Comparison of ENCODE assay signal across 1 cellular context in the genomic region with DNA sequence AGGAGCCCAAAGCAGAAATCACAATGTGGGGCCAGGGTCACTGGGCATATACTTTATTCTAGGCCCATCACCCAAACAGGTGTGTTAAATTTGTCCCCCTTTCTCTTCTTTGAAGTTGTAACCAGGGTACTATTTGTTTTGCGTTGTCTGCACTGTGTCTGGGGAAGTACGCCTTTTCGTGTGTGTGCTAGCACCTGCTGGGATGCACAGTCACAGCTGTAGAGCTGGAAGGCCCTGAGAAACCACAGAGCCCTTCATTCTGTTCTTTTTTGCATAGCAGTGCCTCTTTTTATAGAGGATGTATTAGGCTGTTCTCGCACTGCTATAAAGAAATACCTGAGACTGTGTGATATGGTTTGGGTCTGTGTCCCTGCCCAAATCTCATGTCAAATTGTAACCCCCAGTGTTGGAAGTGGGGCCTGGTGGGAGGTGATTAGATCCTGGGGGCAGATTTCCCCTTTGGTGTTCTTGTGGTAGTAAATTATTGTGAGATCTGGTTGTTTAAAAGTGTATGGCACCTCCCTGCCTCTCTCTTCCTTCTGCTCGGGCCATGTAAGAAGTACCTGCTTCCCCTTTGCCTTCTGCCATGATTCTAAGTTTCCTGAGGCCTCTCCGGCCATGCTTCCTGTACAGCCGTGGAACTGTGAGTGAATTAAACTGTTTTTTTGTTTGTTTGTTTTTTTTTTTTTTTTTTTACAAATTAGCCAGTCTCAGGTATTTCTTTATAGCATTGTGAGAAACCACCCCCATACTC.
A peak's percentile ranks its signal among the peaks of the same experiment; 100 is the strongest.
TF ChIP-seq lines count a peak whose summit lies in the region.

No MANE protein-coding gene starts in this region.

TF ChIP-seq in GM12878, 131 proteins besides CTCF, POLR2A, EP300 and RAD21 (continued from another document and continues in another):
- TF ChIP-seq NFYA (IDR thresholded peaks at IDR 0.05; ENCODE audit: borderline replicate concordance, low read depth, low read length) (no peak), IKZF1 (conservative IDR thresholded peaks at IDR 0.05) (peak; percentile 88), SUPT20H (IDR thresholded peaks at IDR 0.05; ENCODE audit: borderline replicate concordance, control insufficient read depth, low read depth, low read length) (no peak), HDAC2 (IDR thresholded peaks at IDR 0.05) (no peak), IKZF2 (IDR thresholded peaks at IDR 0.05) (peak; percentile 93 to 94), SREBF1 (IDR thresholded peaks at IDR 0.05; ENCODE audit: low read length) (no peak), BHLHE40 (IDR thresholded peaks at IDR 0.05; ENCODE audit: borderline replicate concordance in 1 of 2, low read depth in 2 of 2, low read length in 1 of 2) (peak; percentile 74 to 81), MTA2 (IDR thresholded peaks at IDR 0.05; ENCODE audit: low read depth) (peak; percentile 87), ASH2L (IDR thresholded peaks at IDR 0.05; ENCODE audit: borderline replicate concordance, low read depth) (0 out of 2 replicates have a peak, but pooled peaks have one; percentile 81), NRF1 (conservative IDR thresholded peaks at IDR 0.05; ENCODE audit: low read depth, low read length) (no peak), SIX5 (IDR thresholded peaks at IDR 0.05; ENCODE audit: low read depth, low read length, severe bottlenecking) (no peak), ZSCAN29 (IDR thresholded peaks at IDR 0.05) (no peak), MXI1 (IDR thresholded peaks at IDR 0.05; ENCODE audit: low read depth, low read length) (no peak), MYC (IDR thresholded peaks at IDR 0.05; ENCODE audit: insufficient read depth, insufficient read length, insufficient replicate concordance, low read length, severe bottlenecking) (no peak), ZNF622 (IDR thresholded peaks at IDR 0.05) (no peak), CREB1 (IDR thresholded peaks at IDR 0.05; ENCODE audit: low read depth) (peak; percentile 53; the same call in 1 of the 2 replicates), IRF4 (IDR thresholded peaks at IDR 0.05; ENCODE audit: low read depth, low read length) (0 out of 2 replicates have a peak, but pooled peaks have one; percentile 64), RCOR1 (conservative IDR thresholded peaks at IDR 0.05; ENCODE audit: low read depth, low read length) (no peak), SUZ12 (IDR thresholded peaks at IDR 0.05; ENCODE audit: unreplicated experiment) (no peak), KLF5 (IDR thresholded peaks at IDR 0.05; ENCODE audit: partially characterized antibody) (no peak), MTA3 (IDR thresholded peaks at IDR 0.05; ENCODE audit: borderline replicate concordance, low read length) (peak; percentile 65; the same call in 1 of the 2 replicates), SMARCA5 (IDR thresholded peaks at IDR 0.05) (no peak), BCL11A (IDR thresholded peaks at IDR 0.05; ENCODE audit: low read depth, low read length) (peak; percentile 90), ZNF207 (IDR thresholded peaks at IDR 0.05; ENCODE audit: borderline replicate concordance) (no peak), CBX5 (IDR thresholded peaks at IDR 0.05; ENCODE audit: low read depth) (peak; percentile 79), HDGF (IDR thresholded peaks at IDR 0.05) (peak; percentile 27; the same call in 1 of the 2 replicates)
- TF ChIP-seq, protein P1, sequence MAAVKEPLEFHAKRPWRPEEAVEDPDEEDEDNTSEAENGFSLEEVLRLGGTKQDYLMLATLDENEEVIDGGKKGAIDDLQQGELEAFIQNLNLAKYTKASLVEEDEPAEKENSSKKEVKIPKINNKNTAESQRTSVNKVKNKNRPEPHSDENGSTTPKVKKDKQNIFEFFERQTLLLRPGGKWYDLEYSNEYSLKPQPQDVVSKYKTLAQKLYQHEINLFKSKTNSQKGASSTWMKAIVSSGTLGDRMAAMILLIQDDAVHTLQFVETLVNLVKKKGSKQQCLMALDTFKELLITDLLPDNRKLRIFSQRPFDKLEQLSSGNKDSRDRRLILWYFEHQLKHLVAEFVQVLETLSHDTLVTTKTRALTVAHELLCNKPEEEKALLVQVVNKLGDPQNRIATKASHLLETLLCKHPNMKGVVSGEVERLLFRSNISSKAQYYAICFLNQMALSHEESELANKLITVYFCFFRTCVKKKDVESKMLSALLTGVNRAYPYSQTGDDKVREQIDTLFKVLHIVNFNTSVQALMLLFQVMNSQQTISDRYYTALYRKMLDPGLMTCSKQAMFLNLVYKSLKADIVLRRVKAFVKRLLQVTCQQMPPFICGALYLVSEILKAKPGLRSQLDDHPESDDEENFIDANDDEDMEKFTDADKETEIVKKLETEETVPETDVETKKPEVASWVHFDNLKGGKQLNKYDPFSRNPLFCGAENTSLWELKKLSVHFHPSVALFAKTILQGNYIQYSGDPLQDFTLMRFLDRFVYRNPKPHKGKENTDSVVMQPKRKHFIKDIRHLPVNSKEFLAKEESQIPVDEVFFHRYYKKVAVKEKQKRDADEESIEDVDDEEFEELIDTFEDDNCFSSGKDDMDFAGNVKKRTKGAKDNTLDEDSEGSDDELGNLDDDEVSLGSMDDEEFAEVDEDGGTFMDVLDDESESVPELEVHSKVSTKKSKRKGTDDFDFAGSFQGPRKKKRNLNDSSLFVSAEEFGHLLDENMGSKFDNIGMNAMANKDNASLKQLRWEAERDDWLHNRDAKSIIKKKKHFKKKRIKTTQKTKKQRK (IDR thresholded peaks at IDR 0.05; ENCODE audit: low read depth, low read length) = no peak
- TF ChIP-seq, protein P2, sequence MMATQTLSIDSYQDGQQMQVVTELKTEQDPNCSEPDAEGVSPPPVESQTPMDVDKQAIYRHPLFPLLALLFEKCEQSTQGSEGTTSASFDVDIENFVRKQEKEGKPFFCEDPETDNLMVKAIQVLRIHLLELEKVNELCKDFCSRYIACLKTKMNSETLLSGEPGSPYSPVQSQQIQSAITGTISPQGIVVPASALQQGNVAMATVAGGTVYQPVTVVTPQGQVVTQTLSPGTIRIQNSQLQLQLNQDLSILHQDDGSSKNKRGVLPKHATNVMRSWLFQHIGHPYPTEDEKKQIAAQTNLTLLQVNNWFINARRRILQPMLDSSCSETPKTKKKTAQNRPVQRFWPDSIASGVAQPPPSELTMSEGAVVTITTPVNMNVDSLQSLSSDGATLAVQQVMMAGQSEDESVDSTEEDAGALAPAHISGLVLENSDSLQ (IDR thresholded peaks at IDR 0.05) = no peak
- TF ChIP-seq, protein P3, sequence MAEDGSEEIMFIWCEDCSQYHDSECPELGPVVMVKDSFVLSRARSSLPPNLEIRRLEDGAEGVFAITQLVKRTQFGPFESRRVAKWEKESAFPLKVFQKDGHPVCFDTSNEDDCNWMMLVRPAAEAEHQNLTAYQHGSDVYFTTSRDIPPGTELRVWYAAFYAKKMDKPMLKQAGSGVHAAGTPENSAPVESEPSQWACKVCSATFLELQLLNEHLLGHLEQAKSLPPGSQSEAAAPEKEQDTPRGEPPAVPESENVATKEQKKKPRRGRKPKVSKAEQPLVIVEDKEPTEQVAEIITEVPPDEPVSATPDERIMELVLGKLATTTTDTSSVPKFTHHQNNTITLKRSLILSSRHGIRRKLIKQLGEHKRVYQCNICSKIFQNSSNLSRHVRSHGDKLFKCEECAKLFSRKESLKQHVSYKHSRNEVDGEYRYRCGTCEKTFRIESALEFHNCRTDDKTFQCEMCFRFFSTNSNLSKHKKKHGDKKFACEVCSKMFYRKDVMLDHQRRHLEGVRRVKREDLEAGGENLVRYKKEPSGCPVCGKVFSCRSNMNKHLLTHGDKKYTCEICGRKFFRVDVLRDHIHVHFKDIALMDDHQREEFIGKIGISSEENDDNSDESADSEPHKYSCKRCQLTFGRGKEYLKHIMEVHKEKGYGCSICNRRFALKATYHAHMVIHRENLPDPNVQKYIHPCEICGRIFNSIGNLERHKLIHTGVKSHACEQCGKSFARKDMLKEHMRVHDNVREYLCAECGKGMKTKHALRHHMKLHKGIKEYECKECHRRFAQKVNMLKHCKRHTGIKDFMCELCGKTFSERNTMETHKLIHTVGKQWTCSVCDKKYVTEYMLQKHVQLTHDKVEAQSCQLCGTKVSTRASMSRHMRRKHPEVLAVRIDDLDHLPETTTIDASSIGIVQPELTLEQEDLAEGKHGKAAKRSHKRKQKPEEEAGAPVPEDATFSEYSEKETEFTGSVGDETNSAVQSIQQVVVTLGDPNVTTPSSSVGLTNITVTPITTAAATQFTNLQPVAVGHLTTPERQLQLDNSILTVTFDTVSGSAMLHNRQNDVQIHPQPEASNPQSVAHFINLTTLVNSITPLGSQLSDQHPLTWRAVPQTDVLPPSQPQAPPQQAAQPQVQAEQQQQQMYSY (CRISPR knock-in tag; IDR thresholded peaks at IDR 0.05) = no peak
- TF ChIP-seq, protein P4, sequence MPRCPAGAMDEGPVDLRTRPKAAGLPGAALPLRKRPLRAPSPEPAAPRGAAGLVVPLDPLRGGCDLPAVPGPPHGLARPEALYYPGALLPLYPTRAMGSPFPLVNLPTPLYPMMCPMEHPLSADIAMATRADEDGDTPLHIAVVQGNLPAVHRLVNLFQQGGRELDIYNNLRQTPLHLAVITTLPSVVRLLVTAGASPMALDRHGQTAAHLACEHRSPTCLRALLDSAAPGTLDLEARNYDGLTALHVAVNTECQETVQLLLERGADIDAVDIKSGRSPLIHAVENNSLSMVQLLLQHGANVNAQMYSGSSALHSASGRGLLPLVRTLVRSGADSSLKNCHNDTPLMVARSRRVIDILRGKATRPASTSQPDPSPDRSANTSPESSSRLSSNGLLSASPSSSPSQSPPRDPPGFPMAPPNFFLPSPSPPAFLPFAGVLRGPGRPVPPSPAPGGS (IDR thresholded peaks at IDR 0.05; ENCODE audit: borderline replicate concordance, insufficient read depth, low read depth, low read length, poor library complexity, severe bottlenecking) = no peak
- TF ChIP-seq, protein P5, sequence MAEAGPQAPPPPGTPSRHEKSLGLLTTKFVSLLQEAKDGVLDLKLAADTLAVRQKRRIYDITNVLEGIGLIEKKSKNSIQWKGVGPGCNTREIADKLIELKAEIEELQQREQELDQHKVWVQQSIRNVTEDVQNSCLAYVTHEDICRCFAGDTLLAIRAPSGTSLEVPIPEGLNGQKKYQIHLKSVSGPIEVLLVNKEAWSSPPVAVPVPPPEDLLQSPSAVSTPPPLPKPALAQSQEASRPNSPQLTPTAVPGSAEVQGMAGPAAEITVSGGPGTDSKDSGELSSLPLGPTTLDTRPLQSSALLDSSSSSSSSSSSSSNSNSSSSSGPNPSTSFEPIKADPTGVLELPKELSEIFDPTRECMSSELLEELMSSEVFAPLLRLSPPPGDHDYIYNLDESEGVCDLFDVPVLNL (IDR thresholded peaks at IDR 0.05; ENCODE audit: low read depth, low read length) = no peak
- TF ChIP-seq, protein P6, sequence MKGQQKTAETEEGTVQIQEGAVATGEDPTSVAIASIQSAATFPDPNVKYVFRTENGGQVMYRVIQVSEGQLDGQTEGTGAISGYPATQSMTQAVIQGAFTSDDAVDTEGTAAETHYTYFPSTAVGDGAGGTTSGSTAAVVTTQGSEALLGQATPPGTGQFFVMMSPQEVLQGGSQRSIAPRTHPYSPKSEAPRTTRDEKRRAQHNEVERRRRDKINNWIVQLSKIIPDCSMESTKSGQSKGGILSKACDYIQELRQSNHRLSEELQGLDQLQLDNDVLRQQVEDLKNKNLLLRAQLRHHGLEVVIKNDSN (IDR thresholded peaks at IDR 0.05; ENCODE audit: borderline replicate concordance, extremely low read length, insufficient read depth, low read depth, low read length) = no peak
- TF ChIP-seq, protein P7, sequence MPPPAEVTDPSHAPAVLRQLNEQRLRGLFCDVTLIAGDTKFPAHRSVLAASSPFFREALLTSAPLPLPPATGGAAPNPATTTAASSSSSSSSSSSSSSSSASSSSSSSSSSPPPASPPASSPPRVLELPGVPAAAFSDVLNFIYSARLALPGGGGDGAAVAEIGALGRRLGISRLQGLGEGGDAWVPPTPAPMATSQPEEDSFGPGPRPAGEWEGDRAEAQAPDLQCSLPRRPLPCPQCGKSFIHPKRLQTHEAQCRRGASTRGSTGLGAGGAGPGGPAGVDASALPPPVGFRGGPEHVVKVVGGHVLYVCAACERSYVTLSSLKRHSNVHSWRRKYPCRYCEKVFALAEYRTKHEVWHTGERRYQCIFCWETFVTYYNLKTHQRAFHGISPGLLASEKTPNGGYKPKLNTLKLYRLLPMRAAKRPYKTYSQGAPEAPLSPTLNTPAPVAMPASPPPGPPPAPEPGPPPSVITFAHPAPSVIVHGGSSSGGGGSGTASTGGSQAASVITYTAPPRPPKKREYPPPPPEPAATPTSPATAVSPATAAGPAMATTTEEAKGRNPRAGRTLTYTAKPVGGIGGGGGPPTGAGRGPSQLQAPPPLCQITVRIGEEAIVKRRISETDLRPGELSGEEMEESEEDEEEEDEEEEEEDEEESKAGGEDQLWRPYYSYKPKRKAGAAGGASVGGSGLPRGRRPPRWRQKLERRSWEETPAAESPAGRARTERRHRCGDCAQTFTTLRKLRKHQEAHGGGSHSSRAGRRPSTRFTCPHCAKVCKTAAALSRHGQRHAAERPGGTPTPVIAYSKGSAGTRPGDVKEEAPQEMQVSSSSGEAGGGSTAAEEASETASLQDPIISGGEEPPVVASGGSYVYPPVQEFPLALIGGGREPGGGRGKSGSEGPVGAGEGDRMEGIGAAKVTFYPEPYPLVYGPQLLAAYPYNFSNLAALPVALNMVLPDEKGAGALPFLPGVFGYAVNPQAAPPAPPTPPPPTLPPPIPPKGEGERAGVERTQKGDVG (CRISPR knock-in tag; IDR thresholded peaks at IDR 0.05) = no peak
- TF ChIP-seq, protein P8, sequence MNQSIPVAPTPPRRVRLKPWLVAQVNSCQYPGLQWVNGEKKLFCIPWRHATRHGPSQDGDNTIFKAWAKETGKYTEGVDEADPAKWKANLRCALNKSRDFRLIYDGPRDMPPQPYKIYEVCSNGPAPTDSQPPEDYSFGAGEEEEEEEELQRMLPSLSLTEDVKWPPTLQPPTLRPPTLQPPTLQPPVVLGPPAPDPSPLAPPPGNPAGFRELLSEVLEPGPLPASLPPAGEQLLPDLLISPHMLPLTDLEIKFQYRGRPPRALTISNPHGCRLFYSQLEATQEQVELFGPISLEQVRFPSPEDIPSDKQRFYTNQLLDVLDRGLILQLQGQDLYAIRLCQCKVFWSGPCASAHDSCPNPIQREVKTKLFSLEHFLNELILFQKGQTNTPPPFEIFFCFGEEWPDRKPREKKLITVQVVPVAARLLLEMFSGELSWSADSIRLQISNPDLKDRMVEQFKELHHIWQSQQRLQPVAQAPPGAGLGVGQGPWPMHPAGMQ (IDR thresholded peaks at IDR 0.05; ENCODE audit: borderline replicate concordance) = no peak
- TF ChIP-seq, protein P9, sequence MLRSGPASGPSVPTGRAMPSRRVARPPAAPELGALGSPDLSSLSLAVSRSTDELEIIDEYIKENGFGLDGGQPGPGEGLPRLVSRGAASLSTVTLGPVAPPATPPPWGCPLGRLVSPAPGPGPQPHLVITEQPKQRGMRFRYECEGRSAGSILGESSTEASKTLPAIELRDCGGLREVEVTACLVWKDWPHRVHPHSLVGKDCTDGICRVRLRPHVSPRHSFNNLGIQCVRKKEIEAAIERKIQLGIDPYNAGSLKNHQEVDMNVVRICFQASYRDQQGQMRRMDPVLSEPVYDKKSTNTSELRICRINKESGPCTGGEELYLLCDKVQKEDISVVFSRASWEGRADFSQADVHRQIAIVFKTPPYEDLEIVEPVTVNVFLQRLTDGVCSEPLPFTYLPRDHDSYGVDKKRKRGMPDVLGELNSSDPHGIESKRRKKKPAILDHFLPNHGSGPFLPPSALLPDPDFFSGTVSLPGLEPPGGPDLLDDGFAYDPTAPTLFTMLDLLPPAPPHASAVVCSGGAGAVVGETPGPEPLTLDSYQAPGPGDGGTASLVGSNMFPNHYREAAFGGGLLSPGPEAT (IDR thresholded peaks at IDR 0.05; ENCODE audit: low read depth) = peak; percentile 88
- TF ChIP-seq, protein P10, sequence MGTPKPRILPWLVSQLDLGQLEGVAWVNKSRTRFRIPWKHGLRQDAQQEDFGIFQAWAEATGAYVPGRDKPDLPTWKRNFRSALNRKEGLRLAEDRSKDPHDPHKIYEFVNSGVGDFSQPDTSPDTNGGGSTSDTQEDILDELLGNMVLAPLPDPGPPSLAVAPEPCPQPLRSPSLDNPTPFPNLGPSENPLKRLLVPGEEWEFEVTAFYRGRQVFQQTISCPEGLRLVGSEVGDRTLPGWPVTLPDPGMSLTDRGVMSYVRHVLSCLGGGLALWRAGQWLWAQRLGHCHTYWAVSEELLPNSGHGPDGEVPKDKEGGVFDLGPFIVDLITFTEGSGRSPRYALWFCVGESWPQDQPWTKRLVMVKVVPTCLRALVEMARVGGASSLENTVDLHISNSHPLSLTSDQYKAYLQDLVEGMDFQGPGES (IDR thresholded peaks at IDR 0.05) = no peak
